In the genomic region with DNA sequence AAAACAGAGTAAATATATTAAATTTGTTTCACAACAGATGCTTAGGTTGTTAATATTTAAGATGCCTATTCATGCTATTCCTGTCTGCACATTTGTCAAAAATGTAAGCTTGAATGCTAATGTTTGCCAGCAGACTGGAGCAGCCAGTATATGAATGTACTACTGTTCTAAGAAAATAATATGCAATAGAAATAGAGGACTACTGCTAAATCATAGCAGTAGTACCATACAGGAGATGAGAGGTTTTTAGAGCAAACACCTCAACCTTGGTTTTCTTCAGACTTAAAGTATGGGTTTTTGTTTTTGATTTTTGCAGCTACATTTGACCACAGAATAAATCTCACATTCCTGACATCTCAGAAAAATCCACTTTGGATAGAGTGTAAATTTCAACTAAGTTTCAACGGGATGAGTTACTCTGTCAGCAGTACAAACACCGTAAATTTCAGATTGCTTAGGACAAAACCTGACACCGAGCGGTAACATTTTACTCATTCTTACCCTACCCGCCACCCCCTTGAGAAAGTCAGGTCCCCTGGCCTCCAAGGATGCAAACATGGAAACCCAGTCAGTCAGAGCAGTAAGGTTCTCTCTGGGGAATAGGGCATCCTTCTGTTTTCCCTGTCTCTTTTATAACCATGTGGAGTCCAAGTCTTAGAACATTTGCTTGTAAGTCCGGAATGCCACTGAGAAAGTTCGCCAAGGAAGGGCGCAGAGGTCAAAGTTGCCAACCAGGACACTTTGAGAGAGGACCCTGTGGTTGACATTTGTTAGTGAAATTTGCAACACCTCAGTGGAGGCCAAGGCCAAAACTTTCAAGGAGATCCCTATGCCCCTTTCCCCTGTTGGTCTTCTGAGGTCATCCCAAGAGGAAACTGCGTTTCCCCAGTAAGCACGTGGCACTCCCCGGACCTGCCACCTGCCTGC, we compare ENCODE assay signal across 9 cellular contexts. TPM values are rescaled to one million over a fixed set of nuclear protein-coding genes. Genes with fewer than 3 reads are reported as not detected.
A peak's percentile ranks its signal among the peaks of the same experiment; 100 is the strongest.
DNase-seq lines count a peak whose midpoint lies in the region; ATAC-seq and TF ChIP-seq lines count a peak whose summit lies in the region.
"Had no signal": no experiment of that assay in that cellular context is flagged by ENCODE, and none has a peak within 500 bp of the region (broad histone marks: within the 10 kb centered on the region; RNA-seq: fewer than 3 reads in every experiment).

No MANE protein-coding gene starts in this region.

- peak overlapping the region; percentile 95 for H3K4me3 ChIP-seq in thymus (ENCODE audit: low read length)

- H3K4me1 Mint-ChIP-seq in activated T-cell treated with anti-CD3 and anti-CD28 coated beads, Interleukin-2, amount 50 U/mL, for 24 hours (ENCODE audit: low read depth) = peaks cover 35% of the 10 kb centered on the region
- peaks cover 38% of the 10 kb centered on the region for H3K4me1 Mint-ChIP-seq in mesothelial cell of epicardium

- H3K27me3 Mint-ChIP-seq in activated T-cell treated with anti-CD3 and anti-CD28 coated beads, Interleukin-2, amount 50 U/mL, for 24 hours = no peaks in the 10 kb centered on the region
- peaks cover 46% of the 10 kb centered on the region for H3K27me3 Mint-ChIP-seq in mesothelial cell of epicardium (ENCODE audit: low read depth)

- peaks cover 3% of the 10 kb centered on the region for H3K36me3 ChIP-seq in thymus (ENCODE audit: control insufficient read depth, insufficient read depth)

- no peaks in the 10 kb centered on the region for H3K9me3 ChIP-seq in thymus (ENCODE audit: control insufficient read depth)

- ATAC-seq in GM18517 (IDR thresholded peaks at IDR 0.05; ENCODE audit: unreplicated experiment) = no peak
- ATAC-seq in HG03571 (IDR thresholded peaks at IDR 0.05; ENCODE audit: unreplicated experiment) = no peak

- no peaks in the 10 kb centered on the region for H3K9me3 Mint-ChIP-seq in activated T-cell treated with anti-CD3 and anti-CD28 coated beads, Interleukin-2, amount 50 U/mL, for 24 hours
- no peaks in the 10 kb centered on the region for H3K9me3 Mint-ChIP-seq in mesothelial cell of epicardium

- H3K4me1 ChIP-seq in thymus (ENCODE audit: control insufficient read depth, insufficient read depth, low read length) = no peaks in the 10 kb centered on the region

- TF ChIP-seq CTCF in mesothelial cell of epicardium (IDR thresholded peaks at IDR 0.05; ENCODE audit: unreplicated experiment) = no peak

- H3K36me3 Mint-ChIP-seq in activated T-cell treated with anti-CD3 and anti-CD28 coated beads, Interleukin-2, amount 50 U/mL, for 24 hours (ENCODE audit: low read depth) = peaks cover 91% of the 10 kb centered on the region
- no peaks in the 10 kb centered on the region for H3K36me3 Mint-ChIP-seq in mesothelial cell of epicardium

- H3K27ac ChIP-seq in thymus (ENCODE audit: low read depth) = peak overlapping the region; percentile 99
- H3K27ac ChIP-seq: epithelial cell of prostate had no signal

- peak overlapping the region; percentile 98 for H3K27ac Mint-ChIP-seq in activated T-cell treated with anti-CD3 and anti-CD28 coated beads, Interleukin-2, amount 50 U/mL, for 24 hours
- no peak overlapping the region for H3K27ac Mint-ChIP-seq in mesothelial cell of epicardium

- peak overlapping the region; percentile 98 for H3K4me3 Mint-ChIP-seq in activated T-cell treated with anti-CD3 and anti-CD28 coated beads, Interleukin-2, amount 50 U/mL, for 24 hours
- peak overlapping the region; percentile 88 for H3K4me3 Mint-ChIP-seq in mesothelial cell of epicardium

- peak; percentile 71 for DNase-seq in activated T-cell treated with anti-CD3 and anti-CD28 coated beads, Interleukin-2, amount 50 U/mL, for 24 hours
- no peak for DNase-seq in activated T-cell treated with anti-CD3 and anti-CD28 coated beads for 4 hours
- DNase-seq in activated naive CD4-positive, alpha-beta T cell treated with anti-CD3 and anti-CD28 coated beads, Interleukin-2, amount 50 U/mL, for 16 hours = peak; percentile 38
- DNase-seq in mesothelial cell of epicardium (ENCODE audit: low spot score in 2 of 2, unreplicated experiment in 2 of 2) = no peak
- no peak for DNase-seq in GM19240 (ENCODE audit: insufficient read length, low spot score)

- WGBS in thymus = 6% methylated on average over 11 of the region's 11 CpGs

- no peaks in the 10 kb centered on the region for H3K27me3 ChIP-seq in thymus (ENCODE audit: control insufficient read depth, insufficient read depth)

RNA-seq across cellular contexts. Expression of a gene that starts 17.9 kb away (rescaled TPM):
- total RNA-seq in mesothelial cell of epicardium = 72.6 to 81.4 TPM (median 76.7 TPM) in 3 replicates
- polyA plus RNA-seq in thymus = 172 TPM

Comparison
In these comparisons a context has a peak if more than half of its experiments do, and no peak if none do; other contexts are left out.
1. DNase-seq: peak in activated T-cell treated with anti-CD3 and anti-CD28 coated beads, Interleukin-2, amount 50 U/mL, for 24 hours (single experiment) and activated naive CD4-positive, alpha-beta T cell treated with anti-CD3 and anti-CD28 coated beads, Interleukin-2, amount 50 U/mL, for 16 hours (single experiment); none in activated T-cell treated with anti-CD3 and anti-CD28 coated beads for 4 hours (single experiment), mesothelial cell of epicardium (0 of 2) and GM19240 (single experiment).